24 cellular contexts compared by ENCODE assay signal in genomic region chr22:33470456-33470855, GRCh38.
"Had no signal": no experiment of that assay in that cellular context is flagged by ENCODE, and none has a peak within 500 bp of the region (broad histone marks: within the 10 kb centered on the region; RNA-seq: fewer than 3 reads in every experiment).

No MANE protein-coding gene starts in this region.

- H3K9me3 Mint-ChIP-seq: mesothelial cell of epicardium had no signal

- DNase-seq: activated CD4-positive, alpha-beta T cell treated with anti-CD3 and anti-CD28 coated beads, Interleukin-2, amount 50 U/mL, for 4 hours; activated CD4-positive, CD25-positive, alpha-beta regulatory T cell treated with anti-CD3 and anti-CD28 coated beads, Interleukin-2, amount 50 U/mL, for 72 hours; activated gamma-delta T cell; erythroblast; heart left ventricle; kidney; occipital lobe; posterior cingulate gyrus; retina; stimulated activated CD4-positive, alpha-beta T cell treated with anti-CD3 and anti-CD28 coated beads, Interleukin-12 subunit alpha, Interleukin-12 subunit beta, amount 100 ng/mL, for 4 hours; stimulated activated CD4-positive, alpha-beta T cell treated with anti-CD3 and anti-CD28 coated beads, Interleukin-1b, Interleukin-23, amount 100 ng/mL, for 48 hours; stimulated activated CD8-positive, alpha-beta memory T cell treated with anti-CD3 and anti-CD28 coated beads, Interleukin-4, amount 100 ng/mL, for 48 hours; stimulated activated naive CD8-positive, alpha-beta T cell treated with anti-CD3 and anti-CD28 coated beads, Interleukin-15, amount 100 ng/mL, for 72 hours; transverse colon had no signal

- H3K4me3 ChIP-seq: ascending aorta, coronary artery, heart left ventricle, lung, suprapubic skin, transverse colon, vagina had no signal

- H3K27me3 Mint-ChIP-seq: activated naive CD4-positive, alpha-beta T cell treated with anti-CD3 and anti-CD28 coated beads, Interleukin-2, amount 50 U/mL, for 24 hours; central memory CD8-positive, alpha-beta T cell; stimulated activated naive CD8-positive, alpha-beta T cell treated with anti-CD3 and anti-CD28 coated beads, Interleukin-15, amount 100 ng/mL, for 72 hours had no signal

- H3K27me3 ChIP-seq: ascending aorta, heart left ventricle, suprapubic skin, transverse colon, vagina had no signal

- H3K4me1 Mint-ChIP-seq: activated naive CD4-positive, alpha-beta T cell treated with anti-CD3 and anti-CD28 coated beads, Interleukin-2, amount 50 U/mL, for 24 hours; central memory CD8-positive, alpha-beta T cell; mesothelial cell of epicardium; stimulated activated naive CD8-positive, alpha-beta T cell treated with anti-CD3 and anti-CD28 coated beads, Interleukin-15, amount 100 ng/mL, for 72 hours had no signal

- H3K36me3 Mint-ChIP-seq: activated naive CD4-positive, alpha-beta T cell treated with anti-CD3 and anti-CD28 coated beads, Interleukin-2, amount 50 U/mL, for 24 hours; mesothelial cell of epicardium had no signal

- H3K27ac Mint-ChIP-seq: activated naive CD4-positive, alpha-beta T cell treated with anti-CD3 and anti-CD28 coated beads, Interleukin-2, amount 50 U/mL, for 24 hours; mesothelial cell of epicardium; stimulated activated naive CD8-positive, alpha-beta T cell treated with anti-CD3 and anti-CD28 coated beads, Interleukin-15, amount 100 ng/mL, for 72 hours had no signal

- H3K27ac ChIP-seq: ascending aorta, coronary artery, suprapubic skin, transverse colon, vagina had no signal

- H3K4me3 Mint-ChIP-seq: activated naive CD4-positive, alpha-beta T cell treated with anti-CD3 and anti-CD28 coated beads, Interleukin-2, amount 50 U/mL, for 24 hours; central memory CD8-positive, alpha-beta T cell; mesothelial cell of epicardium; nephron; stimulated activated naive CD8-positive, alpha-beta T cell treated with anti-CD3 and anti-CD28 coated beads, Interleukin-15, amount 100 ng/mL, for 72 hours had no signal

- H3K36me3 ChIP-seq: ascending aorta, heart left ventricle, suprapubic skin, transverse colon, vagina had no signal

- ATAC-seq: heart left ventricle; left lobe of liver; stimulated activated naive CD8-positive, alpha-beta T cell treated with anti-CD3 and anti-CD28 coated beads, Interleukin-15, amount 100 ng/mL, for 72 hours had no signal

- H3K4me1 ChIP-seq: ascending aorta, suprapubic skin, transverse colon had no signal
